ENCODE assay signal across 1 cellular context in genomic region chr17:74439691-74440567, GRCh38.
A peak's percentile ranks its signal among the peaks of the same experiment; 100 is the strongest.
TF ChIP-seq lines count a peak whose summit lies in the region.

No MANE protein-coding gene starts in this region.

TF ChIP-seq in liver, 16 proteins besides CTCF, POLR2A, EP300 and RAD21 (continued from another document):
- TF ChIP-seq, protein P1, sequence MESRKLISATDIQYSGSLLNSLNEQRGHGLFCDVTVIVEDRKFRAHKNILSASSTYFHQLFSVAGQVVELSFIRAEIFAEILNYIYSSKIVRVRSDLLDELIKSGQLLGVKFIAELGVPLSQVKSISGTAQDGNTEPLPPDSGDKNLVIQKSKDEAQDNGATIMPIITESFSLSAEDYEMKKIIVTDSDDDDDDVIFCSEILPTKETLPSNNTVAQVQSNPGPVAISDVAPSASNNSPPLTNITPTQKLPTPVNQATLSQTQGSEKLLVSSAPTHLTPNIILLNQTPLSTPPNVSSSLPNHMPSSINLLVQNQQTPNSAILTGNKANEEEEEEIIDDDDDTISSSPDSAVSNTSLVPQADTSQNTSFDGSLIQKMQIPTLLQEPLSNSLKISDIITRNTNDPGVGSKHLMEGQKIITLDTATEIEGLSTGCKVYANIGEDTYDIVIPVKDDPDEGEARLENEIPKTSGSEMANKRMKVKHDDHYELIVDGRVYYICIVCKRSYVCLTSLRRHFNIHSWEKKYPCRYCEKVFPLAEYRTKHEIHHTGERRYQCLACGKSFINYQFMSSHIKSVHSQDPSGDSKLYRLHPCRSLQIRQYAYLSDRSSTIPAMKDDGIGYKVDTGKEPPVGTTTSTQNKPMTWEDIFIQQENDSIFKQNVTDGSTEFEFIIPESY (IDR thresholded peaks at IDR 0.05) = no peak
- TF ChIP-seq, protein P2, sequence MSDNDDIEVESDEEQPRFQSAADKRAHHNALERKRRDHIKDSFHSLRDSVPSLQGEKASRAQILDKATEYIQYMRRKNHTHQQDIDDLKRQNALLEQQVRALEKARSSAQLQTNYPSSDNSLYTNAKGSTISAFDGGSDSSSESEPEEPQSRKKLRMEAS (IDR thresholded peaks at IDR 0.05) = peak; percentile 45
- TF ChIP-seq JUND (IDR thresholded peaks at IDR 0.05) = peak in 1 of 2 donors; percentile 16
- peak; percentile 55 for TF ChIP-seq FOXA2 (IDR thresholded peaks at IDR 0.05)
- peak; percentile 88 for TF ChIP-seq SP1 (IDR thresholded peaks at IDR 0.05)
- no peak for TF ChIP-seq GABPA (IDR thresholded peaks at IDR 0.05 in 1 of 2, conservative IDR thresholded peaks at IDR 0.05 in 1 of 2)
- peak; percentile 61 for TF ChIP-seq HNF4G (IDR thresholded peaks at IDR 0.05)
- TF ChIP-seq ATF3 (IDR thresholded peaks at IDR 0.05) = no peak
- peak; percentile 94 for TF ChIP-seq RXRA (IDR thresholded peaks at IDR 0.05)
- no peak for TF ChIP-seq NR2F2 (IDR thresholded peaks at IDR 0.05)
- TF ChIP-seq HNF4A (conservative IDR thresholded peaks at IDR 0.05) = peak; percentile 82 to 89
- TF ChIP-seq TAF1 (conservative IDR thresholded peaks at IDR 0.05) = no peak
- peak; percentile 46 for TF ChIP-seq YY1 (IDR thresholded peaks at IDR 0.05)
- peak; percentile 42 for TF ChIP-seq FOXA1 (IDR thresholded peaks at IDR 0.05)
